ENCODE assay signal across 25 cellular contexts in the genomic region with DNA sequence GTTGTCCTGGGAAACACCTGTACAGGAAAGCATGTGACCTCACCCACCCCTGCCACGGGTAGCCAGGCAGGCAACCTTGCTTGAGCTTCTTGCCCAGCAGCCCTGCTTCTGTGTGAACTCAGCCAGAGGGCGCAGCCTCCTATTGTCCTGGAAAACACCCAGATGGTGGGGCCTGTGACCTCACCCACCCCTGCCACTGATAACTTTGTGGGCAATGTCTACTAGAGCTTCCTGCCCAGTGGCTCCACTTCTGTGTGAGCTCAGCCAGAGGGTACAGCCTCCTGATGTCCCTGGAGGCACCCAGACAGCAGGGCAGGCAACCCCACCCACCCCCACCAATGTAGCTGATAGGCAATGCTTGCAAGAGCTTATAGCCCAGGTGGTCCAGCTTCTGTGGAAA.
"Had no signal": no experiment of that assay in that cellular context is flagged by ENCODE, and none has a peak within 500 bp of the region (broad histone marks: within the 10 kb centered on the region; RNA-seq: fewer than 3 reads in every experiment).

No MANE protein-coding gene starts in this region.

- H3K9ac ChIP-seq: neural progenitor cell had no signal

- H3K4me1 Mint-ChIP-seq: natural killer cell; nephron progenitor cell; neural progenitor cell; stimulated activated effector memory CD8-positive, alpha-beta T cell treated with anti-CD3 and anti-CD28 coated beads, Interleukin-12 subunit alpha, Interleukin-12 subunit beta, amount 100 ng/mL, for 72 hours; stimulated activated naive CD8-positive, alpha-beta T cell treated with anti-CD3 and anti-CD28 coated beads, Interleukin-15, amount 100 ng/mL, for 72 hours had no signal

- H3K9me3 ChIP-seq: left lung, lower lobe of right lung, ovary, right atrium auricular region, right lobe of liver, transverse colon, upper lobe of left lung had no signal

- H3K4me2 ChIP-seq: neural progenitor cell had no signal

- H3K4me3 ChIP-seq: left lung, lower lobe of right lung, neural progenitor cell, ovary, right atrium auricular region, right lobe of liver, skin epidermis, transverse colon, upper lobe of left lung had no signal

- H3K36me3 ChIP-seq: left lung, lower lobe of right lung, neural progenitor cell, ovary, right atrium auricular region, right lobe of liver, transverse colon, upper lobe of left lung had no signal

- H3K4me1 ChIP-seq: left lung, lower lobe of right lung, neural progenitor cell, right atrium auricular region, right lobe of liver, transverse colon, upper lobe of left lung had no signal

- H3K27ac ChIP-seq: left lung, lower lobe of right lung, neural progenitor cell, ovary, right atrium auricular region, right lobe of liver, skin epidermis, transverse colon, upper lobe of left lung had no signal

- H3K36me3 Mint-ChIP-seq: natural killer cell; neural progenitor cell; stimulated activated effector memory CD8-positive, alpha-beta T cell treated with anti-CD3 and anti-CD28 coated beads, Interleukin-12 subunit alpha, Interleukin-12 subunit beta, amount 100 ng/mL, for 72 hours had no signal

- DNase-seq: hippocampal formation; kidney glomerular epithelial cell; left colon; lower lobe of right lung; mammary epithelial cell; mesenchymal stem cell; natural killer cell; nephron progenitor cell; ovary; right lobe of liver; stimulated activated CD4-positive, alpha-beta T cell treated with anti-CD3 and anti-CD28 coated beads, Interleukin-12 subunit alpha, Interleukin-12 subunit beta, amount 100 ng/mL, for 4 hours; stimulated activated CD4-positive, alpha-beta T cell treated with anti-CD3 and anti-CD28 coated beads, Interleukin-15, amount 100 ng/mL, for 24 hours; stimulated activated CD4-positive, alpha-beta T cell treated with anti-CD3 and anti-CD28 coated beads, Interleukin-2, amount 100 ng/mL, for 24 hours; stimulated activated CD4-positive, alpha-beta T cell treated with anti-CD3 and anti-CD28 coated beads, Interleukin-4, amount 100 ng/mL, for 1 hour; stimulated activated naive CD4-positive, alpha-beta T cell treated with Interleukin-2 at 50 U/mL for 16 hours; stimulated activated naive CD8-positive, alpha-beta T cell treated with anti-CD3 and anti-CD28 coated beads, Interleukin-15, amount 100 ng/mL, for 72 hours; substantia nigra; transverse colon; upper lobe of left lung had no signal

- H2AFZ ChIP-seq: neural progenitor cell had no signal

- H3K27ac Mint-ChIP-seq: natural killer cell; nephron progenitor cell; neural progenitor cell; progenitor cell of endocrine pancreas; stimulated activated effector memory CD8-positive, alpha-beta T cell treated with anti-CD3 and anti-CD28 coated beads, Interleukin-12 subunit alpha, Interleukin-12 subunit beta, amount 100 ng/mL, for 72 hours had no signal

- H3K9me3 Mint-ChIP-seq: natural killer cell; nephron progenitor cell; neural progenitor cell; stimulated activated effector memory CD8-positive, alpha-beta T cell treated with anti-CD3 and anti-CD28 coated beads, Interleukin-12 subunit alpha, Interleukin-12 subunit beta, amount 100 ng/mL, for 72 hours; stimulated activated naive CD8-positive, alpha-beta T cell treated with anti-CD3 and anti-CD28 coated beads, Interleukin-15, amount 100 ng/mL, for 72 hours had no signal

- ATAC-seq: left colon; left lung; lower lobe of right lung; natural killer cell; right lobe of liver; stimulated activated effector memory CD8-positive, alpha-beta T cell treated with anti-CD3 and anti-CD28 coated beads, Interleukin-12 subunit alpha, Interleukin-12 subunit beta, amount 100 ng/mL, for 72 hours had no signal

- H3K4me3 Mint-ChIP-seq: natural killer cell; nephron progenitor cell; neural progenitor cell; stimulated activated effector memory CD8-positive, alpha-beta T cell treated with anti-CD3 and anti-CD28 coated beads, Interleukin-12 subunit alpha, Interleukin-12 subunit beta, amount 100 ng/mL, for 72 hours; stimulated activated naive CD8-positive, alpha-beta T cell treated with anti-CD3 and anti-CD28 coated beads, Interleukin-15, amount 100 ng/mL, for 72 hours had no signal

- H3K27me3 ChIP-seq: left lung, neural progenitor cell, ovary, right atrium auricular region, right lobe of liver, transverse colon, upper lobe of left lung had no signal

- H3K27me3 Mint-ChIP-seq: progenitor cell of endocrine pancreas had no signal
